Comparison of ENCODE assay signal across 12 cellular contexts in the genomic region with DNA sequence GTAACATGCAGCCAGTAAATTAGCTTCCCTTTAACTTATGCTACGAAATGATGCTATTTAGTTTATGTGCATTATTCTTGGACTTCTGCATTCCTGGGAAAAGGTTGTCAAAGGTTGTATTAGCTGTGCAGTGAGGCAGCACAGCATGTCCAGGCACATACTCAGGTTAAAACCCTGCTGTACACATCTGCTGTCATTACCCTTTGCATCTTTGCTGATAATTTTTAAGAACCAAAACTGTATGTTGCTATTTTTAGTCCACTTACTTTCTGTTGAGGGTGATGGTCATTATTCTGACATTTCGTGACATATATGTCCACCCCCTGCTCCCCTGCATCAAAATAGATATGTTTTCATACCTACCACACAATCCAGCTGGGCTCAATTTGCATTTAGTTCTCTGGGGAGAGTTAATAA.
DNase-seq lines count a peak whose midpoint lies in the region; ATAC-seq and TF ChIP-seq lines count a peak whose summit lies in the region.
"Had no signal": no experiment of that assay in that cellular context is flagged by ENCODE, and none has a peak within 500 bp of the region (broad histone marks: within the 10 kb centered on the region; RNA-seq: fewer than 3 reads in every experiment).

No MANE protein-coding gene starts in this region.

- H3K27me3 ChIP-seq in GM23338 (ENCODE audit: insufficient read depth) (no peaks in the 10 kb centered on the region), mesenchymal stem cell (ENCODE audit: control insufficient read depth in 1 of 2, insufficient read depth in 1 of 2, low read length in 2 of 2) (peaks cover 0 to 60% of the 10 kb centered on the region in 2 experiments), upper lobe of left lung (no peaks in the 10 kb centered on the region), neuronal stem cell (ENCODE audit: control insufficient read depth in 3 of 3, insufficient read depth in 3 of 3, low read depth in 1 of 3, low read length in 3 of 3) (no peaks in the 10 kb centered on the region)

- H3K9ac ChIP-seq in mesenchymal stem cell (ENCODE audit: low read length), result no peak overlapping the region
- H3K9ac ChIP-seq in neuronal stem cell (ENCODE audit: low read depth, low read length, poor library complexity), result no peak overlapping the region

- H3K4me2 ChIP-seq in GM23338, result peak overlapping the region; percentile 34; the same call in 1 of the 2 replicates
- H3K4me2 ChIP-seq in mesenchymal stem cell (ENCODE audit: low read length, poor library complexity, severe bottlenecking), result no peak overlapping the region
- no peak overlapping the region for H3K4me2 ChIP-seq in neuronal stem cell (ENCODE audit: insufficient read depth, low read length, poor library complexity, severe bottlenecking)

- H3K9me3 Mint-ChIP-seq in GM23338, result no peaks in the 10 kb centered on the region
- H3K9me3 Mint-ChIP-seq: HFFc6 had no signal

- no peak overlapping the region for H2AFZ ChIP-seq in GM23338
- H2AFZ ChIP-seq in mesenchymal stem cell (ENCODE audit: low read depth, low read length), result no peak overlapping the region
- no peak overlapping the region for H2AFZ ChIP-seq in neuronal stem cell (ENCODE audit: low read length)

- no peaks in the 10 kb centered on the region for H3K9me2 ChIP-seq in GM23338 (ENCODE audit: insufficient read depth)

- DNase-seq in GM23338 (ENCODE audit: low spot score), result no peak
- DNase-seq in mesenchymal stem cell, result no peak
- DNase-seq in upper lobe of left lung, result no peak
- no peak for DNase-seq in neuronal stem cell (ENCODE audit: low spot score)
- no peak for DNase-seq in NOMO-1 (lab: John Stamatoyannopoulos, UW; ENCODE audit: unreplicated experiment in 2 of 2)
- no peak for DNase-seq in NK-92 treated with Interleukin-12 subunit alpha and Interleukin-12 subunit beta, amount 100 ng/mL, for 24 hours (lab: John Stamatoyannopoulos, UW)
- DNase-seq: caudate nucleus; DND-41; HFFc6; stimulated activated CD4-positive, alpha-beta T cell treated with anti-CD3 and anti-CD28 coated beads, Interleukin-12 subunit alpha, Interleukin-12 subunit beta, amount 100 ng/mL, for 4 hours had no signal

- H2BK120ac ChIP-seq in mesenchymal stem cell (ENCODE audit: low read depth, low read length) (no peak overlapping the region), neuronal stem cell (ENCODE audit: low read depth, low read length) (no peak overlapping the region)

- no peak overlapping the region for H2BK5ac ChIP-seq in mesenchymal stem cell (ENCODE audit: low read depth, low read length, poor library complexity, severe bottlenecking)
- H2BK5ac ChIP-seq in neuronal stem cell (ENCODE audit: low read length), result no peak overlapping the region

- H4K8ac ChIP-seq in mesenchymal stem cell (ENCODE audit: low read length) (no peak overlapping the region), neuronal stem cell (ENCODE audit: low read depth, low read length) (no peak overlapping the region)

- no peaks in the 10 kb centered on the region for H3F3A ChIP-seq in GM23338 (replicated peaks; ENCODE audit: low read depth)

- no peak for TF ChIP-seq CTCF in GM23338 (conservative IDR thresholded peaks at IDR 0.05; ENCODE audit: low read depth in 2 of 2)
- no peak for TF ChIP-seq CTCF in upper lobe of left lung (IDR thresholded peaks at IDR 0.05)

- no peak overlapping the region for H3K23ac ChIP-seq in mesenchymal stem cell (ENCODE audit: low read length in 2 of 2)
- no peak overlapping the region for H3K23ac ChIP-seq in neuronal stem cell (ENCODE audit: low read depth, low read length, poor library complexity)

- H3K4me1 ChIP-seq in GM23338 (ENCODE audit: insufficient read depth), result peaks cover 45% of the 10 kb centered on the region
- peaks cover 8% of the 10 kb centered on the region for H3K4me1 ChIP-seq in mesenchymal stem cell (ENCODE audit: control insufficient read depth, insufficient read depth, low read depth, low read length)
- H3K4me1 ChIP-seq in upper lobe of left lung, result peaks cover 0 to 4% (median 0%) of the 10 kb centered on the region in 4 donors
- H3K4me1 ChIP-seq in neuronal stem cell (ENCODE audit: control insufficient read depth in 2 of 2, insufficient read depth in 1 of 2, low read depth in 1 of 2, low read length in 2 of 2), result peaks cover 13 to 56% of the 10 kb centered on the region in 2 donors

- H2BK12ac ChIP-seq in mesenchymal stem cell (ENCODE audit: low read length in 2 of 2) (no peak overlapping the region), neuronal stem cell (ENCODE audit: low read length) (no peak overlapping the region)

- H3K36me3 ChIP-seq in GM23338 (ENCODE audit: insufficient read depth) (no peaks in the 10 kb centered on the region), mesenchymal stem cell (ENCODE audit: control insufficient read depth in 1 of 2, insufficient read depth in 2 of 2, low read depth in 1 of 2, low read length in 2 of 2) (no peaks in the 10 kb centered on the region), upper lobe of left lung (no peaks in the 10 kb centered on the region), neuronal stem cell (replicated peaks in 1 of 2; ENCODE audit: control insufficient read depth in 2 of 2, insufficient read depth in 2 of 2, low read length in 2 of 2) (no peaks in the 10 kb centered on the region)

- H3K27ac Mint-ChIP-seq in GM23338, result no peak overlapping the region
- H3K27ac Mint-ChIP-seq: HFFc6 had no signal

- H2BK15ac ChIP-seq in mesenchymal stem cell (ENCODE audit: low read depth, poor library complexity, severe bottlenecking) (no peak overlapping the region), neuronal stem cell (ENCODE audit: low read length) (no peak overlapping the region)

- no peaks in the 10 kb centered on the region for H3K79me1 ChIP-seq in mesenchymal stem cell (replicated peaks; ENCODE audit: low read length, poor library complexity, severe bottlenecking)
- H3K79me1 ChIP-seq in neuronal stem cell (ENCODE audit: low read depth, low read length), result no peaks in the 10 kb centered on the region

- no peak overlapping the region for H3K14ac ChIP-seq in mesenchymal stem cell (ENCODE audit: low read length in 2 of 2)
- H3K14ac ChIP-seq in neuronal stem cell (ENCODE audit: low read length), result no peak overlapping the region

- peaks cover 60% of the 10 kb centered on the region for H3K4me1 Mint-ChIP-seq in GM23338

- H3K27me3 Mint-ChIP-seq in GM23338 (ENCODE audit: insufficient read depth, low read depth, poor library complexity), result peaks cover 2% of the 10 kb centered on the region

- H2AK5ac ChIP-seq in mesenchymal stem cell (ENCODE audit: low read length, severe bottlenecking), result no peak overlapping the region
- no peak overlapping the region for H2AK5ac ChIP-seq in neuronal stem cell (ENCODE audit: low read depth, low read length)

- no peak overlapping the region for H3K18ac ChIP-seq in mesenchymal stem cell (ENCODE audit: low read depth in 1 of 2, low read length in 2 of 2)
- H3K18ac ChIP-seq in neuronal stem cell (ENCODE audit: low read length), result no peak overlapping the region

- H4K20me1 ChIP-seq in GM23338 (replicated peaks; ENCODE audit: insufficient read depth), result no peaks in the 10 kb centered on the region

- no peaks in the 10 kb centered on the region for H3K79me2 ChIP-seq in GM23338 (replicated peaks; ENCODE audit: insufficient read depth)

- H4K91ac ChIP-seq in mesenchymal stem cell (ENCODE audit: low read length), result no peak overlapping the region
- no peak overlapping the region for H4K91ac ChIP-seq in neuronal stem cell (ENCODE audit: low read depth, low read length, poor library complexity)

- no peak overlapping the region for H3K27ac ChIP-seq in GM23338 (ENCODE audit: low read depth)
- H3K27ac ChIP-seq in mesenchymal stem cell (ENCODE audit: low read length, poor library complexity, severe bottlenecking), result peak overlapping the region; percentile 74
- no peak overlapping the region for H3K27ac ChIP-seq in upper lobe of left lung
- no peak overlapping the region for H3K27ac ChIP-seq in neuronal stem cell (replicated peaks; ENCODE audit: low read length)

- ATAC-seq in GM19025 (IDR thresholded peaks at IDR 0.05; ENCODE audit: low read depth, unreplicated experiment) (peak; percentile 85), GM23338 (no peak), HG03432 (IDR thresholded peaks at IDR 0.05; ENCODE audit: unreplicated experiment) (peak; percentile 91), upper lobe of left lung (ENCODE audit: low FRiP score in 2 of 2) (no peak)

- H3K4ac ChIP-seq in mesenchymal stem cell (ENCODE audit: low read depth in 1 of 2, low read length in 2 of 2) (no peak overlapping the region), neuronal stem cell (ENCODE audit: low read length) (no peak overlapping the region)

- WGBS in mesenchymal stem cell, result 67% methylated on average over 1 of the region's 2 CpGs
- 75 to 80% methylated on average over 2 of the region's 2 CpGs for WGBS in upper lobe of left lung, 2 donors
- WGBS in neuronal stem cell (ENCODE audit: extremely low coverage in 2 of 2, insufficient read length in 2 of 2, insufficient replicate concordance in 1 of 2), 2 donors, result no CpG with 5 or more reads among the region's 2 CpGs

- TF ChIP-seq EP300 in upper lobe of left lung (IDR thresholded peaks at IDR 0.05), result no peak

- H3K9me3 ChIP-seq in mesenchymal stem cell (ENCODE audit: control insufficient read depth, low read length) (peaks cover 2% of the 10 kb centered on the region), upper lobe of left lung (no peaks in the 10 kb centered on the region), neuronal stem cell (replicated peaks in 1 of 2; ENCODE audit: control insufficient read depth in 2 of 2, insufficient read depth in 1 of 2, low read depth in 1 of 2, low read length in 2 of 2) (no peaks in the 10 kb centered on the region)

- H3K4me3 ChIP-seq in GM23338 (no peak overlapping the region), mesenchymal stem cell (ENCODE audit: insufficient read depth in 1 of 2, low read depth in 1 of 2, low read length in 2 of 2) (no peak overlapping the region), upper lobe of left lung (no peak overlapping the region), neuronal stem cell (ENCODE audit: low read length in 2 of 2) (no peak overlapping the region)

- no peak overlapping the region for H3K4me3 Mint-ChIP-seq in GM23338
- H3K4me3 Mint-ChIP-seq: HFFc6 had no signal

- H3K36me3 Mint-ChIP-seq in GM23338 (ENCODE audit: low read depth), result no peaks in the 10 kb centered on the region

- TF ChIP-seq POLR2A in upper lobe of left lung (IDR thresholded peaks at IDR 0.05), result no peak

TF ChIP-seq in GM23338, 12 proteins besides CTCF, POLR2A, EP300 and RAD21:
- no peak for TF ChIP-seq EZH2phosphoT487 (IDR thresholded peaks at IDR 0.05; ENCODE audit: unreplicated experiment)
- no peak for TF ChIP-seq ZNF331 (CRISPR knock-in tag; IDR thresholded peaks at IDR 0.05; ENCODE audit: low read depth)
- no peak for TF ChIP-seq CREB1 (CRISPR knock-in tag; IDR thresholded peaks at IDR 0.05; ENCODE audit: low read depth)

Comparison
In these comparisons a context has a peak if more than half of its experiments do, and no peak if none do; other contexts are left out.
1. ATAC-seq: peak in GM19025 (single experiment) and HG03432 (single experiment); none in GM23338 (single experiment) and upper lobe of left lung (0 of 2).